ENCODE assay signal across 8 cellular contexts in genomic region chr7:22563621-22564241, GRCh38.
DNase-seq lines count a peak whose midpoint lies in the region; ATAC-seq, FAIRE-seq and TF ChIP-seq lines count a peak whose summit lies in the region.

No MANE protein-coding gene starts in this region.

- peaks cover 7% of the 10 kb centered on the region; the same call in 1 of the 2 replicates for H3K9me2 ChIP-seq in GM23338 (ENCODE audit: insufficient read depth)

- no peak for TF ChIP-seq CTCF in GM23338 (conservative IDR thresholded peaks at IDR 0.05; ENCODE audit: low read depth in 2 of 2)
- TF ChIP-seq CTCF in Panc1 (IDR thresholded peaks at IDR 0.05): no peak
- TF ChIP-seq CTCF in fibroblast of the aortic adventitia (IDR thresholded peaks at IDR 0.05; ENCODE audit: insufficient read depth, low read length): no peak

- H3K36me3 Mint-ChIP-seq in GM23338 (ENCODE audit: low read depth): no peaks in the 10 kb centered on the region

- H3K27ac Mint-ChIP-seq in GM23338: no peak overlapping the region

- in situ Hi-C loops in Panc1 (cut with HindIII; ENCODE audit: low pct_unique_long_range_greater_than_20kb, low sequenced_read_pairs): no loop called here

- no peak overlapping the region for H3K4me3 Mint-ChIP-seq in GM23338

- H3K27me3 Mint-ChIP-seq in GM23338 (ENCODE audit: insufficient read depth, low read depth, poor library complexity): peaks cover 15% of the 10 kb centered on the region

- CTCF ChIA-PET in Panc1 (lab: Charles Lee): interaction anchor here (0.6 to 5.5 kb wide), 3 partner anchors 163 to 492 kb away, joined by 3 to 98 read pairs (median 3); partner anchors contain the start of gene IL6

- 0 out of 2 replicates have a peak, but pooled peaks cover 2% of the 10 kb centered on the region for H3F3A ChIP-seq in GM23338 (replicated peaks; ENCODE audit: low read depth)

- no peaks in the 10 kb centered on the region for H3K79me2 ChIP-seq in GM23338 (replicated peaks; ENCODE audit: insufficient read depth)

- ATAC-seq in GM23338: peak; percentile 9; the same call in 2 of the 3 replicates
- peak; percentile 49 for ATAC-seq in Panc1
- peak; percentile 62 for ATAC-seq in stimulated activated naive CD8-positive, alpha-beta T cell treated with anti-CD3 and anti-CD28 coated beads, Interleukin-15, Interleukin-2, amounts not matched to agents 100 U/mL and 50 U/mL, for 24 hours

- intact Hi-C loops in Panc1 (cut with micrococcal nuclease; ENCODE audit: unreplicated experiment): loop anchor here (5.0 kb wide), 2 partner anchors 99 to 259 kb away; partner anchors contain the start of gene TOMM7

- no peaks in the 10 kb centered on the region for H3K9me3 ChIP-seq in Panc1 (ENCODE audit: control insufficient read depth, insufficient read depth, low read depth, low read length)

- peaks cover 61% of the 10 kb centered on the region for H3K4me1 Mint-ChIP-seq in GM23338

- H3K4me3 ChIP-seq in GM23338 (no peak overlapping the region), Panc1 (ENCODE audit: low read depth in 2 of 2, low read length in 2 of 2) (peak overlapping the region; percentile 29 to 61), fibroblast of the aortic adventitia (ENCODE audit: low read depth, low read length) (no peak overlapping the region)

- POLR2A ChIA-PET in Panc1 (lab: Charles Lee): no interaction called here

- peak overlapping the region; percentile 43 for H3K27ac ChIP-seq in GM23338 (ENCODE audit: low read depth)
- peak overlapping the region; percentile 85 for H3K27ac ChIP-seq in Panc1 (ENCODE audit: low read length)

- no TSS peak for BruUV-seq in Panc1 (replicated peaks; lab: Mats Ljungman, UMichigan)

- H3K36me3 ChIP-seq in GM23338 (ENCODE audit: insufficient read depth) (no peaks in the 10 kb centered on the region), Panc1 (ENCODE audit: control insufficient read depth, insufficient read depth, low read length) (no peaks in the 10 kb centered on the region)

- no peaks in the 10 kb centered on the region for H3K9me3 Mint-ChIP-seq in GM23338

- H2AFZ ChIP-seq in GM23338: peak overlapping the region; percentile 60

- DNase-seq in GM23338 (ENCODE audit: low spot score) (peak; percentile 30), Panc1 (ENCODE audit: low read depth, low spot score) (no peak), fibroblast of the aortic adventitia (ENCODE audit: low read depth) (peak; percentile 20), NCI-H82 (lab: John Stamatoyannopoulos, UW) (no peak), putamen (ENCODE audit: low spot score) (no peak)
- peak; percentile 21 for DNase-seq in stimulated activated naive CD8-positive, alpha-beta T cell treated with anti-CD3 and anti-CD28 coated beads, Interleukin-15, Interleukin-2, amounts not matched to agents 100 U/mL and 50 U/mL, for 24 hours
- no peak for DNase-seq in activated CD4-positive, CD25-positive, alpha-beta regulatory T cell (lab: John Stamatoyannopoulos, UW)

- peak; percentile 54 for FAIRE-seq in G401.6 (lab: Jason Lieb, UNC)

- H3K27me3 ChIP-seq in GM23338 (ENCODE audit: insufficient read depth) (no peaks in the 10 kb centered on the region), Panc1 (ENCODE audit: control insufficient read depth, insufficient read depth, low read length) (no peaks in the 10 kb centered on the region)

- peaks cover 52% of the 10 kb centered on the region for H3K4me1 ChIP-seq in GM23338 (ENCODE audit: insufficient read depth)
- peaks cover 53% of the 10 kb centered on the region for H3K4me1 ChIP-seq in Panc1 (ENCODE audit: control insufficient read depth, insufficient read depth, low read length)

- H3K4me2 ChIP-seq in GM23338: peak overlapping the region; percentile 50

- no peaks in the 10 kb centered on the region for H4K20me1 ChIP-seq in GM23338 (replicated peaks; ENCODE audit: insufficient read depth)

TF ChIP-seq in GM23338, 12 proteins besides CTCF, POLR2A, EP300 and RAD21:
- TF ChIP-seq EZH2 (IDR thresholded peaks at IDR 0.05; ENCODE audit: low read depth, unreplicated experiment) (no peak), POLR2AphosphoS5 (IDR thresholded peaks at IDR 0.05; ENCODE audit: low read depth) (no peak), ZNF462 (CRISPR knock-in tag; IDR thresholded peaks at IDR 0.05) (no peak), JUNB (IDR thresholded peaks at IDR 0.05; ENCODE audit: unreplicated experiment) (no peak), CREB1 (CRISPR knock-in tag; IDR thresholded peaks at IDR 0.05; ENCODE audit: low read depth) (no peak), EZH2phosphoT487 (IDR thresholded peaks at IDR 0.05; ENCODE audit: unreplicated experiment) (no peak)
TF ChIP-seq in GM23338: peak in this region for 0.

Comparison
In these comparisons a context has a peak if more than half of its experiments do, and no peak if none do; other contexts are left out.
1. ATAC-seq: peak in every context shown above with its lines; median percentile 62 in stimulated activated naive CD8-positive, alpha-beta T cell treated with anti-CD3 and anti-CD28 coated beads, Interleukin-15, Interleukin-2, amounts not matched to agents 100 U/mL and 50 U/mL, for 24 hours; 49 in Panc1; 9 in GM23338.
2. DNase-seq: peak in GM23338 (single experiment), fibroblast of the aortic adventitia (single experiment) and stimulated activated naive CD8-positive, alpha-beta T cell treated with anti-CD3 and anti-CD28 coated beads, Interleukin-15, Interleukin-2, amounts not matched to agents 100 U/mL and 50 U/mL, for 24 hours (single experiment); none in Panc1 (single experiment), NCI-H82 (single experiment), activated CD4-positive, CD25-positive, alpha-beta regulatory T cell (0 of 4) and putamen (single experiment).
3. H3K4me3 ChIP-seq: peak in Panc1 (2 of 2); none in GM23338 (single experiment) and fibroblast of the aortic adventitia (single experiment).